ENCODE assay signal across 9 cellular contexts in the genomic region with DNA sequence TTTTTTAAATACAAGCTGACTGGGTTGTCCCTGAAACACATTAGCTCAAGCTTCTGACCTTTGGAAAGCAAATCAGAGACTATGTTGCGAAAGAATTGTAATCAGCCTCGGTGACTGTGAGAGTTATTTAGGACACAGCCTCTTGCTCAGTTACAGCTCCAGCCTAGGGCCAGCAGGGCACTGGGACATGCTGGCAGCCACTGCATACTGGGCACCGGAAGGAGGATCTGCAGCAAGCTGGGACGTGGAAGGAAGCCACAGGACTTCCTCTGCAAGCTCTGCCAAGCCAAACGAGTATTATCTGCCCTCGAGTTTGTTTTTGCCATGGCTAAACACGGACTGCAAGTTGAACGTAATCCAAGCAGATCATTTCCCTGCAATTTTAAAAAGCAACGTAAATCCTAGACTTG. TPM values are rescaled to one million over a fixed set of nuclear protein-coding genes. Genes with fewer than 3 reads are reported as not detected.
A peak's percentile ranks its signal among the peaks of the same experiment; 100 is the strongest.
DNase-seq lines count a peak whose midpoint lies in the region; ATAC-seq and TF ChIP-seq lines count a peak whose summit lies in the region.
"Had no signal": no experiment of that assay in that cellular context is flagged by ENCODE, and none has a peak within 500 bp of the region (broad histone marks: within the 10 kb centered on the region; RNA-seq: fewer than 3 reads in every experiment).

No MANE protein-coding gene starts in this region.

- H3K27ac Mint-ChIP-seq in activated CD8-positive, alpha-beta memory T cell treated with anti-CD3 and anti-CD28 coated beads, Interleukin-2, amount 10 ng/mL, durations not matched to agents 7 days and 5 days = peak overlapping the region; percentile 81
- H3K27ac Mint-ChIP-seq in brain = peak overlapping the region in 4 of 5 experiments; percentile 19 to 88 (median 60)
- peak overlapping the region; percentile 57 for H3K27ac Mint-ChIP-seq in stimulated activated memory B cell treated with anti-CD40 and anti-IgM and Interleukin-4, amounts not matched to agents 10 μg/mL and 1 μg/mL and 100 μg/mL, for 72 hours

- TF ChIP-seq CTCF in brain (conservative IDR thresholded peaks at IDR 0.05) = no peak

- peak overlapping the region; percentile 46 for H3K4me3 Mint-ChIP-seq in activated CD8-positive, alpha-beta memory T cell treated with anti-CD3 and anti-CD28 coated beads, Interleukin-2, amount 10 ng/mL, durations not matched to agents 7 days and 5 days
- H3K4me3 Mint-ChIP-seq in brain = peak overlapping the region in 3 of 5 experiments; percentile 17 to 24 (median 21)
- H3K4me3 Mint-ChIP-seq in stimulated activated memory B cell treated with anti-CD40 and anti-IgM and Interleukin-4, amounts not matched to agents 10 μg/mL and 1 μg/mL and 100 μg/mL, for 72 hours = no peak overlapping the region
- H3K4me3 Mint-ChIP-seq: activated T-cell treated with anti-CD3 and anti-CD28 coated beads, Interleukin-2, amount 50 U/mL, for 4 hours had no signal

- H3K4me1 Mint-ChIP-seq in activated CD8-positive, alpha-beta memory T cell treated with anti-CD3 and anti-CD28 coated beads, Interleukin-2, amount 10 ng/mL, durations not matched to agents 7 days and 5 days = peaks cover 39% of the 10 kb centered on the region
- peaks cover 15% of the 10 kb centered on the region for H3K4me1 Mint-ChIP-seq in brain
- peaks cover 25% of the 10 kb centered on the region for H3K4me1 Mint-ChIP-seq in stimulated activated memory B cell treated with anti-CD40 and anti-IgM and Interleukin-4, amounts not matched to agents 10 μg/mL and 1 μg/mL and 100 μg/mL, for 72 hours

- peak; percentile 60 for DNase-seq in activated CD8-positive, alpha-beta memory T cell treated with anti-CD3 and anti-CD28 coated beads, Interleukin-2, amount 10 ng/mL, durations not matched to agents 7 days and 5 days
- DNase-seq in activated CD8-positive, alpha-beta memory T cell treated with anti-CD3 and anti-CD28 coated beads, Interleukin-2, amount 50 U/mL, for 4 hours = no peak
- DNase-seq in NOMO-1 treated with dmso at 0.1 percent for 144 hours (lab: John Stamatoyannopoulos, UW; ENCODE audit: unreplicated experiment) (peak; percentile 91), iPS-NIHi11 (ENCODE audit: low spot score) (peak; percentile 47), NCI-H1930 (lab: John Stamatoyannopoulos, UW) (no peak)
- DNase-seq: activated T-cell treated with anti-CD3 and anti-CD28 coated beads, Interleukin-2, amount 50 U/mL, for 4 hours had no signal

- no peaks in the 10 kb centered on the region for H3K27me3 Mint-ChIP-seq in activated CD8-positive, alpha-beta memory T cell treated with anti-CD3 and anti-CD28 coated beads, Interleukin-2, amount 10 ng/mL, durations not matched to agents 7 days and 5 days
- peaks cover 7% of the 10 kb centered on the region for H3K27me3 Mint-ChIP-seq in brain
- H3K27me3 Mint-ChIP-seq in stimulated activated memory B cell treated with anti-CD40 and anti-IgM and Interleukin-4, amounts not matched to agents 10 μg/mL and 1 μg/mL and 100 μg/mL, for 72 hours = no peaks in the 10 kb centered on the region

- H3K36me3 Mint-ChIP-seq in activated CD8-positive, alpha-beta memory T cell treated with anti-CD3 and anti-CD28 coated beads, Interleukin-2, amount 10 ng/mL, durations not matched to agents 7 days and 5 days = no peaks in the 10 kb centered on the region
- H3K36me3 Mint-ChIP-seq in brain = no peaks in the 10 kb centered on the region
- H3K36me3 Mint-ChIP-seq in stimulated activated memory B cell treated with anti-CD40 and anti-IgM and Interleukin-4, amounts not matched to agents 10 μg/mL and 1 μg/mL and 100 μg/mL, for 72 hours = no peaks in the 10 kb centered on the region

- ATAC-seq in activated CD8-positive, alpha-beta memory T cell treated with anti-CD3 and anti-CD28 coated beads, Interleukin-2, amount 10 ng/mL, durations not matched to agents 7 days and 5 days = peak; percentile 69
- no peak for ATAC-seq in stimulated activated memory B cell treated with anti-CD40 and anti-IgM and Interleukin-4, amounts not matched to agents 10 μg/mL and 1 μg/mL and 100 μg/mL, for 72 hours
- ATAC-seq in HG03565 (IDR thresholded peaks at IDR 0.05; ENCODE audit: unreplicated experiment) = no peak

- CTCF ChIA-PET in activated CD8-positive, alpha-beta memory T cell treated with anti-CD3 and anti-CD28 coated beads, Interleukin-2, amount 10 ng/mL, durations not matched to agents 7 days and 5 days (lab: Charles Lee) = interaction anchor here (0.7 to 3.6 kb wide), 11 partner anchors 11 to 544 kb away, joined by 3 to 25 read pairs (median 5); partner anchors contain the start of gene CNBP

- H3K9me3 Mint-ChIP-seq in activated CD8-positive, alpha-beta memory T cell treated with anti-CD3 and anti-CD28 coated beads, Interleukin-2, amount 10 ng/mL, durations not matched to agents 7 days and 5 days (ENCODE audit: low read depth) = no peaks in the 10 kb centered on the region
- H3K9me3 Mint-ChIP-seq in brain = no peaks in the 10 kb centered on the region
- no peaks in the 10 kb centered on the region for H3K9me3 Mint-ChIP-seq in stimulated activated memory B cell treated with anti-CD40 and anti-IgM and Interleukin-4, amounts not matched to agents 10 μg/mL and 1 μg/mL and 100 μg/mL, for 72 hours
- H3K9me3 Mint-ChIP-seq: activated T-cell treated with anti-CD3 and anti-CD28 coated beads, Interleukin-2, amount 50 U/mL, for 4 hours had no signal

RNA-seq across cellular contexts. Expression of gene COPG1, which starts 24.4 kb away (rescaled TPM):
- total RNA-seq in activated CD8-positive, alpha-beta memory T cell treated with anti-CD3 and anti-CD28 coated beads, Interleukin-2, amount 10 ng/mL, durations not matched to agents 7 days and 5 days = 100 to 1,000 TPM; 130 to 141 TPM
- 178 TPM for polyA plus RNA-seq in brain (ENCODE audit: insufficient read depth, low read depth, low replicate concordance)

RNA-seq across cellular contexts. Expression of gene CNBP, which starts 41.3 kb away (rescaled TPM):
- total RNA-seq in activated CD8-positive, alpha-beta memory T cell treated with anti-CD3 and anti-CD28 coated beads, Interleukin-2, amount 10 ng/mL, durations not matched to agents 7 days and 5 days = 100 to 1,000 TPM; 270 to 330 TPM
- polyA plus RNA-seq in brain (ENCODE audit: insufficient read depth, low read depth, low replicate concordance) = 270 TPM

RNA-seq across cellular contexts. Expression of gene HMCES, which starts 53.7 kb away (rescaled TPM):
- 10 to 100 TPM; 43.4 to 52.1 TPM for total RNA-seq in activated CD8-positive, alpha-beta memory T cell treated with anti-CD3 and anti-CD28 coated beads, Interleukin-2, amount 10 ng/mL, durations not matched to agents 7 days and 5 days
- 84.2 TPM for polyA plus RNA-seq in brain (ENCODE audit: insufficient read depth, low read depth, low replicate concordance)

Comparison
In these comparisons a context has a peak if more than half of its experiments do, and no peak if none do; other contexts are left out.
1. DNase-seq: peak in activated CD8-positive, alpha-beta memory T cell treated with anti-CD3 and anti-CD28 coated beads, Interleukin-2, amount 10 ng/mL, durations not matched to agents 7 days and 5 days (single experiment), NOMO-1 treated with dmso at 0.1 percent for 144 hours (single experiment) and iPS-NIHi11 (single experiment); none in activated CD8-positive, alpha-beta memory T cell treated with anti-CD3 and anti-CD28 coated beads, Interleukin-2, amount 50 U/mL, for 4 hours (single experiment) and NCI-H1930 (0 of 2).
2. Peak in every context shown above with its lines, with median percentiles within 50 percentile points of each other: H3K27ac Mint-ChIP-seq.